ENCODE assay signal across 24 cellular contexts in the genomic region with DNA sequence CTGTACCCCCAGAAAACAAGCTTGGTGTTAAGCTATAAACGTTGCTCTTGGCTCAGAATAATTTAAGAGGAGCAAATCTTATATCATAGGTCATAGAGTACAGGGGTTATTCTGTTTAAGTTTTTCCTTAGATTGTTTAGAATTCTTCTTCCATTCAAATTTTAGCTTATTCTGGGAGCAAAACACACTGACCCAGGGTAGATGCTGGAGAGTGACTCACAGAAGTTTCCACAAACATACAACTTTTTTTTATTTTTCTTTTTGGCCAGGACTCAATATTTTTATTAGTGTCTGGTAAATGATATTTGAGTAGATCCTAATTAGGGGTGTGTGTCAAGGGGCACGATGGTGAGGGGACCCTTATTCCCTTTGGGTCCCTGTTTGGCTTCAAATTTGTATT.
DNase-seq lines count a peak whose midpoint lies in the region; ATAC-seq and TF ChIP-seq lines count a peak whose summit lies in the region.
"Had no signal": no experiment of that assay in that cellular context is flagged by ENCODE, and none has a peak within 500 bp of the region (broad histone marks: within the 10 kb centered on the region; RNA-seq: fewer than 3 reads in every experiment).

No MANE protein-coding gene starts in this region.

- ATAC-seq in thoracic aorta (ENCODE audit: insufficient number of reproducible peaks, low FRiP score, low read depth) (no peak), GM21528 (IDR thresholded peaks at IDR 0.05; ENCODE audit: low FRiP score, unreplicated experiment) (no peak), HG03175 (IDR thresholded peaks at IDR 0.05; ENCODE audit: unreplicated experiment) (no peak), GM21515 (IDR thresholded peaks at IDR 0.05; ENCODE audit: unreplicated experiment) (no peak)
- ATAC-seq: activated CD8-positive, alpha-beta memory T cell treated with anti-CD3 and anti-CD28 coated beads, Interleukin-2, amount 10 ng/mL, durations not matched to agents 7 days and 5 days; GM12878; left lobe of liver had no signal

- H3K4me3 ChIP-seq in breast epithelium (no peak overlapping the region), mesenchymal stem cell (ENCODE audit: insufficient read depth in 1 of 2, low read depth in 1 of 2, low read length in 2 of 2) (no peak overlapping the region), thoracic aorta (no peak overlapping the region)
- H3K4me3 ChIP-seq: BLaER1 treated with 17β-estradiol and CSF1 and Interleukin-3, amounts not matched to agents 10 nM and 100 nM; cardiac muscle cell; GM12878; mucosa of descending colon had no signal

- H3K4me1 Mint-ChIP-seq in MCF 10A (ENCODE audit: insufficient read depth, unreplicated experiment) = peaks cover 19% of the 10 kb centered on the region

- H3K4me3 Mint-ChIP-seq in MCF 10A (ENCODE audit: unreplicated experiment) = no peak overlapping the region
- H3K4me3 Mint-ChIP-seq: activated CD8-positive, alpha-beta memory T cell treated with anti-CD3 and anti-CD28 coated beads, Interleukin-2, amount 10 ng/mL, durations not matched to agents 7 days and 5 days had no signal

- H3K4me2 ChIP-seq in mesenchymal stem cell (ENCODE audit: low read length, poor library complexity, severe bottlenecking) = no peak overlapping the region
- H3K4me2 ChIP-seq: BLaER1 treated with 17β-estradiol and CSF1 and Interleukin-3, amounts not matched to agents 10 nM and 100 nM; KMS-11 had no signal

- no peak overlapping the region for H2BK120ac ChIP-seq in mesenchymal stem cell (ENCODE audit: low read depth, low read length)

- H2BK12ac ChIP-seq in mesenchymal stem cell (ENCODE audit: low read length in 2 of 2) = no peak overlapping the region

- no peak overlapping the region for H2AK5ac ChIP-seq in mesenchymal stem cell (ENCODE audit: low read length, severe bottlenecking)

- H3K23ac ChIP-seq in mesenchymal stem cell (ENCODE audit: low read length in 2 of 2) = no peak overlapping the region

- intact Hi-C loops in breast epithelium (cut with DNase I; ENCODE audit: low total_unique reads) = no loop called here
- intact Hi-C loops in MCF 10A (cut with micrococcal nuclease) = no loop called here

- H4K8ac ChIP-seq in mesenchymal stem cell (ENCODE audit: low read length) = no peak overlapping the region

- no peaks in the 10 kb centered on the region for H3K9me3 Mint-ChIP-seq in MCF 10A (ENCODE audit: unreplicated experiment)

- H4K91ac ChIP-seq in mesenchymal stem cell (ENCODE audit: low read length) = no peak overlapping the region

- no peaks in the 10 kb centered on the region for H3K79me1 ChIP-seq in mesenchymal stem cell (replicated peaks; ENCODE audit: low read length, poor library complexity, severe bottlenecking)

- no peak for TF ChIP-seq POLR2A in breast epithelium (IDR thresholded peaks at IDR 0.05)

- CTCF ChIA-PET in MCF 10A (lab: Yijun Ruan, JAX) = interaction anchor here (1.1 kb wide), 1 partner anchor 22 kb away, joined by 5 read pairs; no protein-coding TSS in a partner anchor

- H3K9me3 ChIP-seq in breast epithelium (no peaks in the 10 kb centered on the region), mesenchymal stem cell (ENCODE audit: control insufficient read depth, low read length) (no peaks in the 10 kb centered on the region), thoracic aorta (no peaks in the 10 kb centered on the region)

- no peak overlapping the region for H3K14ac ChIP-seq in mesenchymal stem cell (ENCODE audit: low read length in 2 of 2)

- H3K27ac ChIP-seq in breast epithelium (peak overlapping the region; percentile 73 to 84), cingulate gyrus (ENCODE audit: low read depth, low read length) (peak overlapping the region; percentile 98), mesenchymal stem cell (ENCODE audit: low read length, poor library complexity, severe bottlenecking) (no peak overlapping the region), thoracic aorta (peak overlapping the region; percentile 65 to 75)
- H3K27ac ChIP-seq: BLaER1 treated with 17β-estradiol and CSF1 and Interleukin-3, amounts not matched to agents 10 nM and 100 nM; cardiac muscle cell; KMS-11 had no signal

- DNase-seq in breast epithelium (ENCODE audit: low spot score in 2 of 2) (no peak), MCF 10A (ENCODE audit: unreplicated experiment) (no peak), mesenchymal stem cell (peak; percentile 35), thoracic aorta (ENCODE audit: low spot score) (no peak)
- DNase-seq: 8988T; activated CD8-positive, alpha-beta memory T cell treated with anti-CD3 and anti-CD28 coated beads, Interleukin-2, amount 10 ng/mL, durations not matched to agents 7 days and 5 days; effector memory CD4-positive, alpha-beta T cell; GF-D8; mucosa of descending colon; NCI-H1092; NCI-H748 treated with DMSO at 0.1 percent for 48 hours; OCI-M1; stimulated activated CD4-positive, alpha-beta T cell treated with anti-CD3 and anti-CD28 coated beads, Interleukin-2, amount 100 ng/mL, for 48 hours; T1000 had no signal

- no peak overlapping the region for H2BK5ac ChIP-seq in mesenchymal stem cell (ENCODE audit: low read depth, low read length, poor library complexity, severe bottlenecking)

- no peak for TF ChIP-seq CTCF in breast epithelium (IDR thresholded peaks at IDR 0.05)
- TF ChIP-seq CTCF in MCF 10A (IDR thresholded peaks at IDR 0.05; ENCODE audit: unreplicated experiment) = no peak
- TF ChIP-seq CTCF in thoracic aorta (IDR thresholded peaks at IDR 0.05) = no peak

- H3K4ac ChIP-seq in mesenchymal stem cell (ENCODE audit: low read depth in 1 of 2, low read length in 2 of 2) = no peak overlapping the region

- H3K4me1 ChIP-seq in breast epithelium = no peaks in the 10 kb centered on the region
- H3K4me1 ChIP-seq in mesenchymal stem cell (ENCODE audit: control insufficient read depth, insufficient read depth, low read depth, low read length) = no peaks in the 10 kb centered on the region
- peaks cover 11 to 45% of the 10 kb centered on the region in 2 donors for H3K4me1 ChIP-seq in thoracic aorta (ENCODE audit: control insufficient read depth in 1 of 2, low read depth in 2 of 2)

- H2AFZ ChIP-seq in mesenchymal stem cell (ENCODE audit: low read depth, low read length) = no peak overlapping the region

- POLR2A ChIA-PET in MCF 10A (lab: Yijun Ruan, JAX) = interaction anchor here (0.6 to 1.4 kb wide), 2 partner anchors 11 to 73 kb away, joined by 3 to 4 read pairs; no protein-coding TSS in a partner anchor

- no TSS peak for BruUV-seq in MCF 10A (replicated peaks; lab: Mats Ljungman, UMichigan)

- H2BK15ac ChIP-seq in mesenchymal stem cell (ENCODE audit: low read depth, poor library complexity, severe bottlenecking) = no peak overlapping the region

- H3K27me3 ChIP-seq in breast epithelium = no peaks in the 10 kb centered on the region
- H3K27me3 ChIP-seq in mesenchymal stem cell (ENCODE audit: control insufficient read depth in 1 of 2, insufficient read depth in 1 of 2, low read length in 2 of 2) = no peaks in the 10 kb centered on the region
- H3K27me3 ChIP-seq in thoracic aorta (replicated peaks; ENCODE audit: insufficient read depth) = no peaks in the 10 kb centered on the region
- H3K27me3 ChIP-seq: BLaER1 treated with 17β-estradiol and CSF1 and Interleukin-3, amounts not matched to agents 10 nM and 100 nM; cardiac muscle cell had no signal

- 91% methylated on average over 1 of the region's 2 CpGs for WGBS in mesenchymal stem cell

- no peaks in the 10 kb centered on the region for H3K27me3 Mint-ChIP-seq in MCF 10A (ENCODE audit: insufficient read depth, unreplicated experiment)
- H3K27me3 Mint-ChIP-seq: activated CD8-positive, alpha-beta memory T cell treated with anti-CD3 and anti-CD28 coated beads, Interleukin-2, amount 10 ng/mL, durations not matched to agents 7 days and 5 days had no signal

- no peak overlapping the region for H3K18ac ChIP-seq in mesenchymal stem cell (ENCODE audit: low read depth in 1 of 2, low read length in 2 of 2)

- H3K36me3 ChIP-seq in breast epithelium (no peaks in the 10 kb centered on the region), mesenchymal stem cell (ENCODE audit: control insufficient read depth in 1 of 2, insufficient read depth in 2 of 2, low read depth in 1 of 2, low read length in 2 of 2) (peaks cover 0 to 3% of the 10 kb centered on the region in 2 experiments), thoracic aorta (no peaks in the 10 kb centered on the region)
- H3K36me3 ChIP-seq: cardiac muscle cell had no signal

- no peak overlapping the region for H3K9ac ChIP-seq in mesenchymal stem cell (ENCODE audit: low read length)
- H3K9ac ChIP-seq: BLaER1 treated with 17β-estradiol and CSF1 and Interleukin-3, amounts not matched to agents 10 nM and 100 nM; KMS-11 had no signal

- H3K27ac Mint-ChIP-seq in MCF 10A (ENCODE audit: low read depth, unreplicated experiment) = no peak overlapping the region
- H3K27ac Mint-ChIP-seq: activated CD8-positive, alpha-beta memory T cell treated with anti-CD3 and anti-CD28 coated beads, Interleukin-2, amount 10 ng/mL, durations not matched to agents 7 days and 5 days; activated T-helper 2 cell treated with anti-CD3 and anti-CD28 coated beads, Interferon-gamma antibody, Interleukin-2, Interleukin-4, amounts not matched to agents 10 μg/mL and 5 μg/mL and 100 μg/mL, durations not matched to agents 14 hours and 24 hours and 36 hours had no signal

- H3K36me3 Mint-ChIP-seq in MCF 10A (ENCODE audit: insufficient read depth, unreplicated experiment) = no peaks in the 10 kb centered on the region
